18 cellular contexts compared by ENCODE assay signal in the genomic region with DNA sequence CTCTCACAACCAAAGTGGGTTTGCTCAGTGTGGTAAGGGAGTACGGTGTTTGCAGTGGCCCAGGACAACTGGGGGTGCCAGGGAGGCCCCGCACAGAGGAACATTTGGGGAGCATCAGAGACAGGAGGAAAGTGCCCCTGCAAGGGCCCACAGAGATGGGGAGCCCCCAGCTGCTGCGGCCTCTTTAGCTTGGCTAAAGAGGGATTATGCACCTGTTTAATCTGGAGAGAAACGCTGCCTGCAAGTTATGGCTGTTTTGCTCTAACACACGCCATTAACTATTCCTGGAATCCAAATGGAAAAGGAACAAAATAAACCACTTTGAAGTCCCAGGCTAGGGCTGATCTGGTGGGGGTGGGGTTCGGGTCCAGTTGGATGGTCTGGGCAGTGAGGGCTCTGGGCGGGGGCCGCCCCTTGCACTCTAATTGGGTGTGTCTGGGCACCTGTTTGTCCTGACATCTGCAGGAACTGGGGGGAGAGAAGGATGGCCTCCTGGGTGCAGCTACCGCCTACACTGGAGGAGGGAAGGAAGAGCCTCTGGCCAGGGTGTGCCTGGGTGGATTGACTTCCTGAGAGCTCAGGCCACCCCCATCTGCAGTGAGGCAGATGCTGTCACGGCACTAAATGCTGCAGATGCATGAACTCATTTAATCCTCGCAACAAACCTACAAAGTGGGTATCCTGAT.
DNase-seq lines count a peak whose midpoint lies in the region; TF ChIP-seq lines count a peak whose summit lies in the region.
"Had no signal": no experiment of that assay in that cellular context is flagged by ENCODE, and none has a peak within 500 bp of the region (broad histone marks: within the 10 kb centered on the region; RNA-seq: fewer than 3 reads in every experiment).

No MANE protein-coding gene starts in this region.

- no peak for TF ChIP-seq POLR2A in uterus (IDR thresholded peaks at IDR 0.05)

- no peak for TF ChIP-seq CTCF in glutamatergic neuron (IDR thresholded peaks at IDR 0.05; ENCODE audit: partially characterized antibody, unreplicated experiment)
- TF ChIP-seq CTCF in neural progenitor cell (IDR thresholded peaks at IDR 0.05) = no peak
- TF ChIP-seq CTCF in uterus (IDR thresholded peaks at IDR 0.05) = no peak

- intact Hi-C loops in activated CD4-positive, alpha-beta T cell treated with anti-CD3 and anti-CD28 coated beads, Interleukin-2, amount 10 ng/mL, durations not matched to agents 24 days and 14 days (cut with micrococcal nuclease) = no loop called here
- intact Hi-C loops in uterus (cut with DNase I; ENCODE audit: low total_unique reads) = no loop called here

- H4K20me1 ChIP-seq in neural progenitor cell (ENCODE audit: low read depth) = no peaks in the 10 kb centered on the region
- H4K20me1 ChIP-seq: BLaER1 treated with 17β-estradiol and CSF1 and Interleukin-3, amounts not matched to agents 10 nM and 100 nM had no signal

- peaks cover 14% of the 10 kb centered on the region for H3K9me3 Mint-ChIP-seq in activated CD4-positive, alpha-beta T cell treated with anti-CD3 and anti-CD28 coated beads, Interleukin-2, amount 10 ng/mL, durations not matched to agents 24 days and 14 days
- peaks cover 3% of the 10 kb centered on the region for H3K9me3 Mint-ChIP-seq in glutamatergic neuron (ENCODE audit: unreplicated experiment)
- H3K9me3 Mint-ChIP-seq in neural progenitor cell = peaks cover 13% of the 10 kb centered on the region
- H3K9me3 Mint-ChIP-seq: stimulated activated effector memory CD8-positive, alpha-beta T cell treated with anti-CD3 and anti-CD28 coated beads, Interleukin-12 subunit alpha, Interleukin-12 subunit beta, amount 100 ng/mL, for 72 hours had no signal

- H2AFZ ChIP-seq in neural progenitor cell (replicated peaks) = no peak overlapping the region
- H2AFZ ChIP-seq: hepatocyte had no signal

- H3K27me3 Mint-ChIP-seq in activated CD4-positive, alpha-beta T cell treated with anti-CD3 and anti-CD28 coated beads, Interleukin-2, amount 10 ng/mL, durations not matched to agents 24 days and 14 days = no peaks in the 10 kb centered on the region
- H3K27me3 Mint-ChIP-seq in glutamatergic neuron (ENCODE audit: unreplicated experiment) = no peaks in the 10 kb centered on the region
- peaks cover 6% of the 10 kb centered on the region for H3K27me3 Mint-ChIP-seq in neural progenitor cell (ENCODE audit: insufficient read depth, low read depth)

- H3K4me3 ChIP-seq in neural progenitor cell = no peak overlapping the region
- H3K4me3 ChIP-seq in uterus = no peak overlapping the region
- H3K4me3 ChIP-seq: BLaER1 treated with 17β-estradiol and CSF1 and Interleukin-3, amounts not matched to agents 10 nM and 100 nM; breast epithelium; hepatocyte; Peyer's patch had no signal

- H3K4me2 ChIP-seq in neural progenitor cell = no peak overlapping the region
- H3K4me2 ChIP-seq: hepatocyte had no signal

- no peaks in the 10 kb centered on the region for H3F3A ChIP-seq in neural progenitor cell (ENCODE audit: low read depth)

- no peaks in the 10 kb centered on the region for H3K36me3 Mint-ChIP-seq in activated CD4-positive, alpha-beta T cell treated with anti-CD3 and anti-CD28 coated beads, Interleukin-2, amount 10 ng/mL, durations not matched to agents 24 days and 14 days (ENCODE audit: low read depth)
- H3K36me3 Mint-ChIP-seq in glutamatergic neuron (ENCODE audit: unreplicated experiment) (peaks cover 21% of the 10 kb centered on the region), neural progenitor cell (no peaks in the 10 kb centered on the region)
- H3K36me3 Mint-ChIP-seq: stimulated activated effector memory CD8-positive, alpha-beta T cell treated with anti-CD3 and anti-CD28 coated beads, Interleukin-12 subunit alpha, Interleukin-12 subunit beta, amount 100 ng/mL, for 72 hours; type B pancreatic cell had no signal

- peak; percentile 41 for DNase-seq in activated CD4-positive, alpha-beta T cell treated with anti-CD3 and anti-CD28 coated beads, Interleukin-2, amount 10 ng/mL, durations not matched to agents 24 days and 14 days
- DNase-seq in activated CD4-positive, alpha-beta T cell treated with anti-CD3 and anti-CD28 coated beads for 4 hours = no peak
- DNase-seq in glutamatergic neuron = no peak
- DNase-seq in neural progenitor cell (ENCODE audit: low spot score) = no peak
- DNase-seq in uterus = no peak
- DNase-seq in NCI-H128 (lab: John Stamatoyannopoulos, UW; ENCODE audit: unreplicated experiment) = no peak
- DNase-seq in SW 1271 (lab: John Stamatoyannopoulos, UW) = no peak
- DNase-seq in amygdala (lab: John Stamatoyannopoulos, UW) = no peak
- DNase-seq: activated CD4-positive, alpha-beta T cell treated with anti-CD3 and anti-CD28 coated beads, Interleukin-2, amount 50 U/mL, for 4 hours; islet precursor cell; NCI-H1105; nucleus accumbens had no signal

- H3K79me2 ChIP-seq in neural progenitor cell (ENCODE audit: low read depth) = no peaks in the 10 kb centered on the region
- H3K79me2 ChIP-seq: hepatocyte had no signal

- H3K9me3 ChIP-seq in neural progenitor cell (ENCODE audit: low read depth) (no peaks in the 10 kb centered on the region), uterus (no peaks in the 10 kb centered on the region)
- H3K9me3 ChIP-seq: breast epithelium, Peyer's patch had no signal

- peaks cover 4% of the 10 kb centered on the region for H3K4me1 ChIP-seq in neural progenitor cell
- H3K4me1 ChIP-seq in uterus = peaks cover 3 to 10% of the 10 kb centered on the region in 2 donors
- H3K4me1 ChIP-seq: breast epithelium had no signal

- H3K27me3 ChIP-seq in neural progenitor cell (no peaks in the 10 kb centered on the region), uterus (no peaks in the 10 kb centered on the region)
- H3K27me3 ChIP-seq: BLaER1 treated with 17β-estradiol and CSF1 and Interleukin-3, amounts not matched to agents 10 nM and 100 nM; breast epithelium; hepatocyte; Peyer's patch had no signal

- no peaks in the 10 kb centered on the region for H3K36me3 ChIP-seq in neural progenitor cell
- no peaks in the 10 kb centered on the region for H3K36me3 ChIP-seq in uterus
- H3K36me3 ChIP-seq: BLaER1 treated with 17β-estradiol and CSF1 and Interleukin-3, amounts not matched to agents 10 nM and 100 nM; breast epithelium; Peyer's patch had no signal

- H3K27ac ChIP-seq in neural progenitor cell = no peak overlapping the region
- H3K27ac ChIP-seq in uterus = peak overlapping the region; percentile 67 to 70
- H3K27ac ChIP-seq: BLaER1 treated with 17β-estradiol and CSF1 and Interleukin-3, amounts not matched to agents 10 nM and 100 nM; hepatocyte had no signal

- H3K27ac Mint-ChIP-seq in activated CD4-positive, alpha-beta T cell treated with anti-CD3 and anti-CD28 coated beads, Interleukin-2, amount 10 ng/mL, durations not matched to agents 24 days and 14 days = no peak overlapping the region
- H3K27ac Mint-ChIP-seq in glutamatergic neuron (ENCODE audit: unreplicated experiment) = peak overlapping the region; percentile 57
- H3K27ac Mint-ChIP-seq in neural progenitor cell = peak overlapping the region; percentile 76
- H3K27ac Mint-ChIP-seq: stimulated activated effector memory CD8-positive, alpha-beta T cell treated with anti-CD3 and anti-CD28 coated beads, Interleukin-12 subunit alpha, Interleukin-12 subunit beta, amount 100 ng/mL, for 72 hours; type B pancreatic cell had no signal

- no peak overlapping the region for H3K9ac ChIP-seq in neural progenitor cell
- H3K9ac ChIP-seq: BLaER1 treated with 17β-estradiol and CSF1 and Interleukin-3, amounts not matched to agents 10 nM and 100 nM had no signal

- H3K4me3 Mint-ChIP-seq in activated CD4-positive, alpha-beta T cell treated with anti-CD3 and anti-CD28 coated beads, Interleukin-2, amount 10 ng/mL, durations not matched to agents 24 days and 14 days = no peak overlapping the region
- H3K4me3 Mint-ChIP-seq in glutamatergic neuron (ENCODE audit: unreplicated experiment) (peak overlapping the region; percentile 32), neural progenitor cell (no peak overlapping the region)
- H3K4me3 Mint-ChIP-seq: stimulated activated effector memory CD8-positive, alpha-beta T cell treated with anti-CD3 and anti-CD28 coated beads, Interleukin-12 subunit alpha, Interleukin-12 subunit beta, amount 100 ng/mL, for 72 hours; type B pancreatic cell had no signal

- H3K4me1 Mint-ChIP-seq in activated CD4-positive, alpha-beta T cell treated with anti-CD3 and anti-CD28 coated beads, Interleukin-2, amount 10 ng/mL, durations not matched to agents 24 days and 14 days = no peaks in the 10 kb centered on the region
- peaks cover 28% of the 10 kb centered on the region for H3K4me1 Mint-ChIP-seq in glutamatergic neuron (ENCODE audit: low read depth, unreplicated experiment)
- peaks cover 17% of the 10 kb centered on the region for H3K4me1 Mint-ChIP-seq in neural progenitor cell
- H3K4me1 Mint-ChIP-seq: stimulated activated effector memory CD8-positive, alpha-beta T cell treated with anti-CD3 and anti-CD28 coated beads, Interleukin-12 subunit alpha, Interleukin-12 subunit beta, amount 100 ng/mL, for 72 hours had no signal
